8 cellular contexts compared by ENCODE assay signal in the genomic region with DNA sequence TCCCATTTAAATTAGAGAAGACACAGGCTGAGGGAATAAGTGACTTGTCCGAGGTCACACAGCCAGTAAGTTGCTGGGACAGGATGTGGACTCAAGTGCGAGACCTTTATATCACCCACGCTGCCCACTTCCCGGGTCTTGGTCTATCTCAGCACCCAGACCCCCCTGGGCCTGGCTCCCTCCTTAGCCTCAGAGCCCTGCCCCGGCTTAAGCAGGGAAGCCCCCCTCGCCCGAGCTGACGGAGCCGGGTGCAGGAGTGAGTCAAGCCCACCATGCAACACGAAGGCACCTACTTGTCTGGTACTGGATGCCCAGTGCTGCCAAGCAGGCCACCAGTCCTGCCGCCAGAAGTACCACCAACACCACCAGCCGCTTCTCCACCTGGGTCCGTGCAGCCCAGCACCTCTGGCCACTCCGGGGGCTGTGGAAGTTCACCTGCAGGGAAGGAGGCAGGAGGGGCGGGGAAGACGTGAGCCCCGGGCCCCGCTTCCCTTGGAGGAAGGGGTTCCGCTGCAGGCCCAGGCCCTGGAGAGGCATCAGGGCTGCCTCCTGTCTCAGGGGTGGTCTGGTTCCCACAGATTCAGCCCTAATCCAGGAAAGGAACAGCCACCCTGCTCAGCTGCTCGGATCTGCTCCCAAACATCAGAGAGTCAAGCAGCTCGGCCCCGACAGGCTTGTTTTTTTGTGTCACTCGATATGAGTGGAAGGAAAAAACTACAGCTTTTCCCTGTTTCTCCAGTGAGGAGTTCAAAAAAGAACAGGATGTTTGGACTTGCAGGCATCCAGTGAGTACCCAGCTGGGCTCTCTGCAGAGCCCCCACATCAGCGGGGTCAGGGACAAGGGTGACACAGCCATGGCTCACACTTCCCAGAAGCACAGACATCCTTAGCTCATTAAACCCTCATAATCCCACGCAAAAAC. TPM values are rescaled to one million over a fixed set of nuclear protein-coding genes. Genes with fewer than 3 reads are reported as not detected.
A peak's percentile ranks its signal among the peaks of the same experiment; 100 is the strongest.
DNase-seq lines count a peak whose midpoint lies in the region; FAIRE-seq and TF ChIP-seq lines count a peak whose summit lies in the region.

No MANE protein-coding gene starts in this region.

- intact Hi-C loops in endothelial cell of umbilical vein (cut with micrococcal nuclease), result no loop called here

- TSS peak; percentile 64 for BruUV-seq in endothelial cell of umbilical vein (replicated peaks; lab: Mats Ljungman, UMichigan)

- dilution Hi-C loops in endothelial cell of umbilical vein (cut with MboI; ENCODE audit: extremely low pct_ligation_motif_present, low sequenced_read_pairs), result no loop called here

- H3K4me2 ChIP-seq in endothelial cell of umbilical vein (ENCODE audit: insufficient read depth, low read length) (peak overlapping the region; percentile 86), neural progenitor cell (peak overlapping the region; percentile 14)

- peaks cover 73% of the 10 kb centered on the region for H3K4me1 ChIP-seq in endothelial cell of umbilical vein (ENCODE audit: control insufficient read depth, extremely low read depth, insufficient read depth, low read length)
- peaks cover 28% of the 10 kb centered on the region for H3K4me1 ChIP-seq in neural progenitor cell

- H3F3A ChIP-seq in neural progenitor cell (ENCODE audit: low read depth), result peaks cover 37% of the 10 kb centered on the region

- no peak overlapping the region for H3K4me3 Mint-ChIP-seq in neural progenitor cell

- H3K9me1 ChIP-seq in endothelial cell of umbilical vein (replicated peaks; ENCODE audit: control insufficient read depth, extremely low read depth, insufficient read depth, low read length), result no peaks in the 10 kb centered on the region

- H3K4me1 Mint-ChIP-seq in neural progenitor cell, result peaks cover 70% of the 10 kb centered on the region

- H3K79me2 ChIP-seq in endothelial cell of umbilical vein (ENCODE audit: control insufficient read depth, insufficient read depth, low read length) (peaks cover 39% of the 10 kb centered on the region), neural progenitor cell (ENCODE audit: low read depth) (no peaks in the 10 kb centered on the region)

- TF ChIP-seq CTCF in endothelial cell of umbilical vein (IDR thresholded peaks at IDR 0.05; ENCODE audit: extremely low read depth in 1 of 2, insufficient read depth in 1 of 2, low read depth in 1 of 2, low read length in 2 of 2) (no peak), neural progenitor cell (IDR thresholded peaks at IDR 0.05) (no peak)

- no peak overlapping the region for H2AFZ ChIP-seq in endothelial cell of umbilical vein (ENCODE audit: low read depth, low read length)
- no peak overlapping the region for H2AFZ ChIP-seq in neural progenitor cell (replicated peaks)

- H3K4me3 ChIP-seq in endothelial cell of umbilical vein (replicated peaks in 1 of 3; ENCODE audit: insufficient read depth in 1 of 3, low read depth in 1 of 3, low read length in 3 of 3) (peak overlapping the region; percentile 12 to 68 (median 50)), neural progenitor cell (no peak overlapping the region)

- POLR2A ChIA-PET in endothelial cell of umbilical vein (lab: Charles Lee), result interaction anchor here (1.0 to 1.7 kb wide), 7 partner anchors 9 to 59 kb away, joined by 4 to 9 read pairs (median 7); a partner anchor contains a TSS

- no peak for TF ChIP-seq POLR2A in endothelial cell of umbilical vein (IDR thresholded peaks at IDR 0.05; ENCODE audit: low read depth, low read length)

- H3K27me3 ChIP-seq in endothelial cell of umbilical vein (ENCODE audit: control insufficient read depth in 2 of 2, insufficient read depth in 2 of 2, low read length in 2 of 2) (no peaks in the 10 kb centered on the region), neural progenitor cell (peaks cover 94% of the 10 kb centered on the region)

- H3K27ac Mint-ChIP-seq in neural progenitor cell, result no peak overlapping the region

- H4K20me1 ChIP-seq in endothelial cell of umbilical vein (replicated peaks; ENCODE audit: control insufficient read depth, extremely low read depth, insufficient read depth, low read length) (no peaks in the 10 kb centered on the region), neural progenitor cell (ENCODE audit: low read depth) (peaks cover 96% of the 10 kb centered on the region)

- CTCF ChIA-PET in endothelial cell of umbilical vein (lab: Charles Lee), result interaction anchor here (0.9 to 6.1 kb wide), 18 partner anchors 9 to 91 kb away, joined by 3 to 117 read pairs (median 6); no protein-coding TSS in a partner anchor

- H3K27ac ChIP-seq in endothelial cell of umbilical vein (ENCODE audit: insufficient read depth, low read depth, low read length) (peak overlapping the region; percentile 98), neural progenitor cell (no peak overlapping the region)

- H3K9ac ChIP-seq in endothelial cell of umbilical vein (replicated peaks; ENCODE audit: extremely low read depth, insufficient read depth, low read length), result peak overlapping the region; percentile 85
- no peak overlapping the region for H3K9ac ChIP-seq in neural progenitor cell

- DNase-seq in stimulated activated CD8-positive, alpha-beta memory T cell treated with anti-CD3 and anti-CD28 coated beads, Interleukin-12 subunit alpha, Interleukin-12 subunit beta, amount 100 ng/mL, for 4 hours (ENCODE audit: low read depth), result peak; percentile 11
- no peak for DNase-seq in stimulated activated CD8-positive, alpha-beta memory T cell treated with anti-CD3 and anti-CD28 coated beads, Interleukin-4, amount 100 ng/mL, for 48 hours
- peak; percentile 91 for DNase-seq in endothelial cell of umbilical vein (ENCODE audit: low read depth, low spot score)
- peak; percentile 70 for DNase-seq in neural progenitor cell (ENCODE audit: low spot score)
- DNase-seq in effector CD4-positive, alpha-beta T cell, result no peak
- DNase-seq in GM19239 (ENCODE audit: insufficient read length, low spot score), result no peak
- no peak for DNase-seq in C1 segment of cervical spinal cord (lab: John Stamatoyannopoulos, UW)
- DNase-seq in NCI-H1436 treated with DMSO at 0.1 percent for 48 hours (lab: John Stamatoyannopoulos, UW), result no peak

- H3K9me3 Mint-ChIP-seq in neural progenitor cell, result no peaks in the 10 kb centered on the region

- H3K9me3 ChIP-seq in endothelial cell of umbilical vein (replicated peaks; ENCODE audit: control insufficient read depth, insufficient read depth, low read length), result no peaks in the 10 kb centered on the region
- H3K9me3 ChIP-seq in neural progenitor cell (ENCODE audit: low read depth), result no peaks in the 10 kb centered on the region

- H3K27me3 Mint-ChIP-seq in neural progenitor cell (ENCODE audit: insufficient read depth, low read depth), result no peaks in the 10 kb centered on the region

- FAIRE-seq in endothelial cell of umbilical vein (lab: Jason Lieb, UNC) (no peak), GM19239 (lab: Jason Lieb, UNC) (no peak)

- peaks cover 3% of the 10 kb centered on the region for H3K36me3 Mint-ChIP-seq in neural progenitor cell

- peaks cover 5 to 9% of the 10 kb centered on the region in 2 experiments for H3K36me3 ChIP-seq in endothelial cell of umbilical vein (ENCODE audit: control insufficient read depth in 2 of 2, extremely low read depth in 1 of 2, insufficient read depth in 2 of 2, low read length in 2 of 2)
- no peaks in the 10 kb centered on the region for H3K36me3 ChIP-seq in neural progenitor cell

TF ChIP-seq in endothelial cell of umbilical vein, 7 proteins besides CTCF, POLR2A, EP300 and RAD21:
- TF ChIP-seq EZH2 (IDR thresholded peaks at IDR 0.05; ENCODE audit: borderline replicate concordance, low read depth, low read length, severe bottlenecking) (no peak), POLR2AphosphoS5 (IDR thresholded peaks at IDR 0.05; ENCODE audit: insufficient read depth, low read depth, low read length) (no peak), MYC (IDR thresholded peaks at IDR 0.05; ENCODE audit: low read depth, low read length) (no peak), FOS (IDR thresholded peaks at IDR 0.05; ENCODE audit: borderline replicate concordance, insufficient read depth, low read length) (peak; percentile 82)
- TF ChIP-seq, protein P1, sequence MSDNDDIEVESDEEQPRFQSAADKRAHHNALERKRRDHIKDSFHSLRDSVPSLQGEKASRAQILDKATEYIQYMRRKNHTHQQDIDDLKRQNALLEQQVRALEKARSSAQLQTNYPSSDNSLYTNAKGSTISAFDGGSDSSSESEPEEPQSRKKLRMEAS (IDR thresholded peaks at IDR 0.05; ENCODE audit: insufficient read depth, insufficient read length), result no peak
TF ChIP-seq in endothelial cell of umbilical vein: peak in this region for 1.

RNA-seq across cellular contexts. Expression of a gene that starts 11.1 kb away (rescaled TPM):
- total RNA-seq in endothelial cell of umbilical vein (496 and 562 TPM in 2 replicates), neural progenitor cell (ENCODE audit: low replicate concordance) (12.5 and 15.2 TPM in 2 replicates)
- 437 and 521 TPM in 2 replicates for polyA plus RNA-seq in endothelial cell of umbilical vein
- polyA plus RNA-seq in endothelial cell of umbilical vein (2011; cell fraction: cytosol; rRNA removed), result 352 and 358 TPM in 2 replicates
- polyA plus RNA-seq in endothelial cell of umbilical vein (2011; cell fraction: nucleus; rRNA removed), result 291 and 306 TPM in 2 replicates
- 366 and 394 TPM in 2 replicates for polyA plus RNA-seq in endothelial cell of umbilical vein (2012)
- 457 and 568 TPM in 2 replicates for polyA minus RNA-seq in endothelial cell of umbilical vein
- polyA minus RNA-seq in endothelial cell of umbilical vein (2011; cell fraction: cytosol; rRNA and poly(A)+ RNA removed), result 16.8 TPM
- 172 and 244 TPM in 2 replicates for polyA minus RNA-seq in endothelial cell of umbilical vein (2011; cell fraction: nucleus; rRNA and poly(A)+ RNA removed)

Comparison
In these comparisons a context has a peak if more than half of its experiments do, and no peak if none do; other contexts are left out.
1. DNase-seq: peak in stimulated activated CD8-positive, alpha-beta memory T cell treated with anti-CD3 and anti-CD28 coated beads, Interleukin-12 subunit alpha, Interleukin-12 subunit beta, amount 100 ng/mL, for 4 hours (single experiment), endothelial cell of umbilical vein (single experiment) and neural progenitor cell (single experiment); none in stimulated activated CD8-positive, alpha-beta memory T cell treated with anti-CD3 and anti-CD28 coated beads, Interleukin-4, amount 100 ng/mL, for 48 hours (single experiment), effector CD4-positive, alpha-beta T cell (single experiment), GM19239 (single experiment), C1 segment of cervical spinal cord (0 of 14) and NCI-H1436 treated with DMSO at 0.1 percent for 48 hours (single experiment).
2. RNA of a gene that starts 11.1 kb away (total RNA-seq): 496 to 562 TPM in endothelial cell of umbilical vein; 12.5 to 15.2 TPM in neural progenitor cell; every median in the first group is over 10 times any median in the second.